In genomic region chr10:129771576-129772471, GRCh38 we compare ENCODE assay signal across 1 cellular context.
TF ChIP-seq lines count a peak whose summit lies in the region.

No MANE protein-coding gene starts in this region.

TF ChIP-seq in HepG2, 621 proteins besides CTCF, POLR2A, EP300 and RAD21 (continued from another document):
- TF ChIP-seq ZBTB44 (CRISPR knock-in tag; IDR thresholded peaks at IDR 0.05) = no peak
- no peak for TF ChIP-seq RNF219 (CRISPR knock-in tag; IDR thresholded peaks at IDR 0.05)
- TF ChIP-seq HNF4A (CRISPR knock-in tag; IDR thresholded peaks at IDR 0.05) = no peak
- TF ChIP-seq, protein P1, sequence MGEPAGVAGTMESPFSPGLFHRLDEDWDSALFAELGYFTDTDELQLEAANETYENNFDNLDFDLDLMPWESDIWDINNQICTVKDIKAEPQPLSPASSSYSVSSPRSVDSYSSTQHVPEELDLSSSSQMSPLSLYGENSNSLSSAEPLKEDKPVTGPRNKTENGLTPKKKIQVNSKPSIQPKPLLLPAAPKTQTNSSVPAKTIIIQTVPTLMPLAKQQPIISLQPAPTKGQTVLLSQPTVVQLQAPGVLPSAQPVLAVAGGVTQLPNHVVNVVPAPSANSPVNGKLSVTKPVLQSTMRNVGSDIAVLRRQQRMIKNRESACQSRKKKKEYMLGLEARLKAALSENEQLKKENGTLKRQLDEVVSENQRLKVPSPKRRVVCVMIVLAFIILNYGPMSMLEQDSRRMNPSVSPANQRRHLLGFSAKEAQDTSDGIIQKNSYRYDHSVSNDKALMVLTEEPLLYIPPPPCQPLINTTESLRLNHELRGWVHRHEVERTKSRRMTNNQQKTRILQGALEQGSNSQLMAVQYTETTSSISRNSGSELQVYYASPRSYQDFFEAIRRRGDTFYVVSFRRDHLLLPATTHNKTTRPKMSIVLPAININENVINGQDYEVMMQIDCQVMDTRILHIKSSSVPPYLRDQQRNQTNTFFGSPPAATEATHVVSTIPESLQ (CRISPR knock-in tag; conservative IDR thresholded peaks at IDR 0.05) = no peak
- TF ChIP-seq GTF3A (CRISPR knock-in tag; conservative IDR thresholded peaks at IDR 0.05) = no peak
- no peak for TF ChIP-seq E2F5 (CRISPR knock-in tag; conservative IDR thresholded peaks at IDR 0.05)
- TF ChIP-seq RFXANK (CRISPR knock-in tag; IDR thresholded peaks at IDR 0.05) = no peak
- no peak for TF ChIP-seq ZMAT5 (CRISPR knock-in tag; IDR thresholded peaks at IDR 0.05; ENCODE audit: borderline replicate concordance, low read depth)
